In the genomic region with DNA sequence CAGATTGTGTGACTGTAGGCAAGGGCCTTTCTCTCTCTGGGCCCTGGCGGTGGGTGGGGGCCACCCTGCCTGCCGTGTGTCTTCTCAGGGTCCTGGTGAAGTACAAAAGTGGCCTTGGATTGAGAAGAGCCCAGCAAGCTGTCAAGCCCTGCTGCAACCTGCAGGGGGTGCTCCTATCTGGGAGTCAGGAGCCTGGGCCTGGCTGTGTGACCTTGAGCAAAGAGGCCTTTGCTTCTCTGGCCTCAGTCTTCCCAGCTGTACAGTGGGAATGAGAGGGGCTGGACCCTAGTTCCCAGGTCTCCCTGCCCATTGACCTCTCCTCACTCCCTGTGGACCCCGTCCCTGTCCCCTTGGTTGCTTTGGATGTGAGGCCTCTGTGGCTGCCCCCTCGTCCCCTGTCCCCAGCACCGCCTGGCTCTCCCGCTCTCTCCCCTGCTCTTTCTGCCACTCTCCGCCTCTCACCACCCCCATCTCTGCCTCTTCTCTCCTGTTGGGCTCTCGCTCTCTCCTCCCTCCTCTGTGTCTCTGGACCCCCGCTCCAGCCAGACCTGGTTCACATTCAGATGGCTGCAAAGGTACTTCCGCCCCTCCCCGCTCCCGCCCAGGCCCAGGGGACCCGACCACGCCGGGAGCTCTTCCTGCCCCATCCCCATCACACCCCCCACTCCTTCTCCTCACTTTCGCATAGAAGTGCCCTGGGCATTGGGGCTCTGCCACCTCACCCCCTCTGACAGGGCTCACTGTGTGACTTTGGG, we compare ENCODE assay signal across 11 cellular contexts. TPM values are rescaled to one million over a fixed set of nuclear protein-coding genes. Genes with fewer than 3 reads are reported as not detected.
DNase-seq lines count a peak whose midpoint lies in the region; ATAC-seq and TF ChIP-seq lines count a peak whose summit lies in the region.
"Had no signal": no experiment of that assay in that cellular context is flagged by ENCODE, and none has a peak within 500 bp of the region (broad histone marks: within the 10 kb centered on the region; RNA-seq: fewer than 3 reads in every experiment).

No MANE protein-coding gene starts in this region.

- H3K27ac ChIP-seq in tibial nerve: no peak overlapping the region
- H3K27ac ChIP-seq: tibial artery had no signal

- H3K9me3 ChIP-seq in tibial nerve: no peaks in the 10 kb centered on the region
- H3K9me3 ChIP-seq: tibial artery had no signal

- H3K27me3 ChIP-seq in tibial nerve: no peaks in the 10 kb centered on the region
- H3K27me3 ChIP-seq: tibial artery had no signal

- H3K4me3 ChIP-seq in WI38 (ENCODE audit: low read depth, low read length) (no peak overlapping the region), tibial nerve (no peak overlapping the region)
- H3K4me3 ChIP-seq: tibial artery had no signal

- peaks cover 0 to 23% (median 7%) of the 10 kb centered on the region in 4 donors for H3K4me1 ChIP-seq in tibial nerve

- no peak for TF ChIP-seq POLR2A in tibial nerve (IDR thresholded peaks at IDR 0.05)

- TF ChIP-seq CTCF in GM20000 (IDR thresholded peaks at IDR 0.05; ENCODE audit: extremely low read depth, missing control alignments): peak; percentile 21
- TF ChIP-seq CTCF in WI38 (IDR thresholded peaks at IDR 0.05; ENCODE audit: low read depth, low read length): peak; percentile 31
- TF ChIP-seq CTCF in tibial nerve (IDR thresholded peaks at IDR 0.05): no peak

- peak; percentile 40 for DNase-seq in COLO668 (lab: John Stamatoyannopoulos, UW; ENCODE audit: unreplicated experiment)
- no peak for DNase-seq in GM20000 (ENCODE audit: low spot score)
- DNase-seq in left colon: no peak
- no peak for DNase-seq in tibial nerve (ENCODE audit: low spot score in 2 of 2)
- DNase-seq in NCI-H1694 treated with DMSO at 0.1 percent for 48 hours (lab: John Stamatoyannopoulos, UW): no peak
- DNase-seq in Ammon's horn (ENCODE audit: low spot score): no peak
- DNase-seq: effector CD8-positive, alpha-beta T cell; occipital lobe; tibial artery had no signal

- intact Hi-C loops in left colon (cut with DNase I, micrococcal nuclease): loop anchor here in 1 of 2 donors (10.0 kb wide), 1 partner anchor 132 kb away; a partner anchor contains a TSS

- ATAC-seq in left colon: peak; percentile 11
- ATAC-seq in HG02870 (IDR thresholded peaks at IDR 0.05; ENCODE audit: unreplicated experiment): no peak

- H3K36me3 ChIP-seq in tibial nerve: peaks cover 0 to 68% (median 0%) of the 10 kb centered on the region in 3 donors

- 79 to 83% methylated on average over 16 of the region's 16 CpGs for WGBS in tibial nerve, 2 donors

- no peak for TF ChIP-seq EP300 in tibial nerve (IDR thresholded peaks at IDR 0.05)

RNA-seq across cellular contexts. Expression of a gene that starts 46.7 kb away (rescaled TPM):
- 100 to 1,000 TPM; 117 to 121 TPM for total RNA-seq in left colon
- total RNA-seq in tibial nerve: 10 to 100 TPM; 23.4 to 36.9 (median 29.0) TPM

Comparison
In these comparisons a context has a peak if more than half of its experiments do, and no peak if none do; other contexts are left out.
1. CTCF ChIP-seq: peak in GM20000 (single experiment) and WI38 (single experiment); none in tibial nerve (0 of 5).